In genomic region chr3:28673438-28673837, GRCh38 we compare ENCODE assay signal across 26 cellular contexts.
"Had no signal": no experiment of that assay in that cellular context is flagged by ENCODE, and none has a peak within 500 bp of the region (broad histone marks: within the 10 kb centered on the region; RNA-seq: fewer than 3 reads in every experiment).

No MANE protein-coding gene starts in this region.

- DNase-seq: hypothalamus; islet precursor cell; left lung; lower lobe of right lung; mammary epithelial cell; mesenchymal stem cell; naive B cell; natural killer cell; ovary; retina; right cardiac atrium; stimulated activated CD4-positive, alpha-beta T cell treated with anti-CD3 and anti-CD28 coated beads, Interleukin-12 subunit alpha, Interleukin-12 subunit beta, amount 100 ng/mL, for 4 hours; stimulated activated CD4-positive, alpha-beta T cell treated with anti-CD3 and anti-CD28 coated beads, Interleukin-15, amount 100 ng/mL, for 24 hours; stimulated activated CD4-positive, alpha-beta T cell treated with anti-CD3 and anti-CD28 coated beads, Interleukin-2, amount 100 ng/mL, for 24 hours; stimulated activated CD4-positive, alpha-beta T cell treated with anti-CD3 and anti-CD28 coated beads, Interleukin-4, amount 100 ng/mL, for 1 hour; stimulated activated naive B cell treated with anti-CD40 and anti-IgM and Interleukin-4, amounts not matched to agents 10 μg/mL and 1 μg/mL and 100 μg/mL, for 72 hours; stimulated activated naive CD8-positive, alpha-beta T cell treated with anti-CD3 and anti-CD28 coated beads, Interleukin-15, Interleukin-2, amounts not matched to agents 100 U/mL and 50 U/mL, for 24 hours; stomach; testis; thyroid gland; transverse colon had no signal

- H3K36me3 Mint-ChIP-seq: naive B cell; natural killer cell; stimulated activated naive B cell treated with anti-CD40 and anti-IgM and Interleukin-4, amounts not matched to agents 10 μg/mL and 1 μg/mL and 100 μg/mL, for 72 hours had no signal

- H3K4me1 ChIP-seq: left lung, testis, thyroid gland, transverse colon, upper lobe of left lung had no signal

- H3K4me3 ChIP-seq: left lung, lower lobe of right lung, ovary, skin epidermis, stomach, testis, thyroid gland, transverse colon, upper lobe of left lung, vagina had no signal

- H3K27me3 ChIP-seq: left lung, ovary, stomach, testis, thyroid gland, transverse colon, upper lobe of left lung, vagina had no signal

- H3K27ac ChIP-seq: left lung, lower lobe of right lung, ovary, skin epidermis, stomach, testis, thyroid gland, transverse colon, upper lobe of left lung, vagina had no signal

- H3K27ac Mint-ChIP-seq: naive B cell; natural killer cell; progenitor cell of endocrine pancreas; stimulated activated naive B cell treated with anti-CD40 and anti-IgM and Interleukin-4, amounts not matched to agents 10 μg/mL and 1 μg/mL and 100 μg/mL, for 72 hours had no signal

- H3K27me3 Mint-ChIP-seq: progenitor cell of endocrine pancreas; stimulated activated naive B cell treated with anti-CD40 and anti-IgM and Interleukin-4, amounts not matched to agents 10 μg/mL and 1 μg/mL and 100 μg/mL, for 72 hours had no signal

- H3K9me3 ChIP-seq: left lung, lower lobe of right lung, ovary, stomach, testis, thyroid gland, transverse colon, upper lobe of left lung, vagina had no signal

- ATAC-seq: natural killer cell; sciatic nerve; stimulated activated naive B cell treated with anti-CD40 and anti-IgM and Interleukin-4, amounts not matched to agents 10 μg/mL and 1 μg/mL and 100 μg/mL, for 72 hours; stimulated activated naive CD8-positive, alpha-beta T cell treated with anti-CD3 and anti-CD28 coated beads, Interleukin-15, Interleukin-2, amounts not matched to agents 100 U/mL and 50 U/mL, for 24 hours had no signal

- H3K4me3 Mint-ChIP-seq: naive B cell; natural killer cell; stimulated activated naive B cell treated with anti-CD40 and anti-IgM and Interleukin-4, amounts not matched to agents 10 μg/mL and 1 μg/mL and 100 μg/mL, for 72 hours had no signal

- H3K4me1 Mint-ChIP-seq: naive B cell; natural killer cell; stimulated activated naive B cell treated with anti-CD40 and anti-IgM and Interleukin-4, amounts not matched to agents 10 μg/mL and 1 μg/mL and 100 μg/mL, for 72 hours had no signal

- H3K36me3 ChIP-seq: left lung, lower lobe of right lung, ovary, stomach, thyroid gland, transverse colon, upper lobe of left lung, vagina had no signal
